ENCODE assay signal across 1 cellular context in genomic region chr15:36912311-36912712, GRCh38.
TF ChIP-seq lines count a peak whose summit lies in the region.

No MANE protein-coding gene starts in this region.

TF ChIP-seq in IMR-90, 13 proteins besides CTCF, POLR2A, EP300 and RAD21:
- TF ChIP-seq CEBPB (IDR thresholded peaks at IDR 0.05; ENCODE audit: low read depth, low read length) (peak; percentile 83), ELK1 (IDR thresholded peaks at IDR 0.05; ENCODE audit: borderline replicate concordance, low read depth, low read length) (no peak), MAFK (IDR thresholded peaks at IDR 0.05; ENCODE audit: low read depth, low read length) (no peak)
TF ChIP-seq in IMR-90: peak in this region for 1.
